In genomic region chr14:100078216-100078780, GRCh38 we compare ENCODE assay signal across 10 cellular contexts. TPM values are rescaled to one million over a fixed set of nuclear protein-coding genes. Genes with fewer than 3 reads are reported as not detected.
DNase-seq lines count a peak whose midpoint lies in the region; ATAC-seq and TF ChIP-seq lines count a peak whose summit lies in the region.
"Had no signal": no experiment of that assay in that cellular context is flagged by ENCODE, and none has a peak within 500 bp of the region (broad histone marks: within the 10 kb centered on the region; RNA-seq: fewer than 3 reads in every experiment).

No MANE protein-coding gene starts in this region.

- H3K4me3 Mint-ChIP-seq in CD14-positive monocyte, result no peak overlapping the region
- no peak overlapping the region for H3K4me3 Mint-ChIP-seq in brain
- no peak overlapping the region for H3K4me3 Mint-ChIP-seq in nephron

- peak overlapping the region; percentile 79 for H3K9ac ChIP-seq in Loucy (ENCODE audit: low read depth, low read length, poor library complexity, severe bottlenecking)

- no peak for ATAC-seq in GM18867 (IDR thresholded peaks at IDR 0.05; ENCODE audit: unreplicated experiment)

- H3K4me1 ChIP-seq in Loucy (ENCODE audit: insufficient read depth, low read length, poor library complexity, severe bottlenecking), result peaks cover 88% of the 10 kb centered on the region

- intact Hi-C loops in CD14-positive monocyte (cut with micrococcal nuclease), result no loop called here

- peaks cover 8% of the 10 kb centered on the region; the same call in 1 of the 2 replicates for H3F3A ChIP-seq in Loucy (ENCODE audit: low read depth)

- H3K9me3 Mint-ChIP-seq in CD14-positive monocyte, result peaks cover 0 to 2% (median 0%) of the 10 kb centered on the region in 7 donors
- H3K9me3 Mint-ChIP-seq in brain, result no peaks in the 10 kb centered on the region
- H3K9me3 Mint-ChIP-seq in nephron, result no peaks in the 10 kb centered on the region

- no peaks in the 10 kb centered on the region for H3K9me3 ChIP-seq in Loucy (ENCODE audit: insufficient read depth, low read depth, low read length)
- H3K9me3 ChIP-seq: heart left ventricle, sigmoid colon had no signal

- H2AFZ ChIP-seq in Loucy (ENCODE audit: low read length), result no peak overlapping the region

- H3K27me3 ChIP-seq in Loucy (ENCODE audit: insufficient read depth, low read length, poor library complexity, severe bottlenecking), result no peaks in the 10 kb centered on the region
- H3K27me3 ChIP-seq: heart left ventricle, sigmoid colon had no signal

- H3K36me3 Mint-ChIP-seq in CD14-positive monocyte (peaks cover 33 to 49% of the 10 kb centered on the region in 2 donors), brain (no peaks in the 10 kb centered on the region), nephron (ENCODE audit: low read depth) (peaks cover 6% of the 10 kb centered on the region)

- H3K79me2 ChIP-seq in Loucy (ENCODE audit: insufficient read depth, low read length), result peaks cover 89% of the 10 kb centered on the region

- peak overlapping the region; percentile 79 for H3K4me2 ChIP-seq in Loucy (ENCODE audit: low read depth, low read length, poor library complexity, severe bottlenecking)

- H4K20me1 ChIP-seq in Loucy (ENCODE audit: insufficient read depth, low read length, poor library complexity, severe bottlenecking), result peaks cover 30% of the 10 kb centered on the region

- H3K9me2 ChIP-seq in Loucy (replicated peaks; ENCODE audit: low read depth, low read length), result no peaks in the 10 kb centered on the region

- peak overlapping the region; percentile 62 for H3K4me3 ChIP-seq in Loucy (ENCODE audit: low read length, poor library complexity, severe bottlenecking)
- H3K4me3 ChIP-seq: sigmoid colon had no signal

- DNase-seq in CD14-positive monocyte (ENCODE audit: low spot score) (no peak), NCI-H1436 treated with DMSO at 0.1 percent for 48 hours (lab: John Stamatoyannopoulos, UW) (no peak), germinal center (ENCODE audit: low spot score) (no peak), C1 segment of cervical spinal cord (lab: John Stamatoyannopoulos, UW) (no peak)
- DNase-seq: heart left ventricle, sigmoid colon had no signal

- H3K36me3 ChIP-seq in Loucy (ENCODE audit: insufficient read depth, low read length), result peaks cover 5% of the 10 kb centered on the region; the same call in 1 of the 2 replicates
- H3K36me3 ChIP-seq: heart left ventricle, sigmoid colon had no signal

- peak overlapping the region in 6 of 7 donors; percentile 1 to 72 (median 22) for H3K27ac Mint-ChIP-seq in CD14-positive monocyte
- peak overlapping the region in 3 of 5 experiments; percentile 16 to 87 (median 74) for H3K27ac Mint-ChIP-seq in brain
- peak overlapping the region; percentile 6 to 58 (median 41) for H3K27ac Mint-ChIP-seq in nephron

- H3K4me1 Mint-ChIP-seq in CD14-positive monocyte (peaks cover 72% of the 10 kb centered on the region), brain (peaks cover 57% of the 10 kb centered on the region), nephron (peaks cover 42% of the 10 kb centered on the region)

- H3K27me3 Mint-ChIP-seq in CD14-positive monocyte (ENCODE audit: low read depth in 3 of 3), result peaks cover 0 to 2% (median 0%) of the 10 kb centered on the region in 3 donors
- H3K27me3 Mint-ChIP-seq in brain, result no peaks in the 10 kb centered on the region
- H3K27me3 Mint-ChIP-seq in nephron (ENCODE audit: low read depth), result no peaks in the 10 kb centered on the region

- TF ChIP-seq CTCF in CD14-positive monocyte (IDR thresholded peaks at IDR 0.05) (no peak), Loucy (conservative IDR thresholded peaks at IDR 0.05; ENCODE audit: low read length) (no peak), brain (conservative IDR thresholded peaks at IDR 0.05) (no peak), nephron (IDR thresholded peaks at IDR 0.05; ENCODE audit: unreplicated experiment in 3 of 3) (no peak)

RNA-seq across cellular contexts. Expression of gene EVL, which starts 13.1 kb away (rescaled TPM):
- polyA plus RNA-seq in CD14-positive monocyte (1 to 10 TPM; 3.2 to 6.7 TPM), brain (ENCODE audit: insufficient read depth, low read depth, low replicate concordance) (261 TPM)

Comparison
In these comparisons a context has a peak if more than half of its experiments do, and no peak if none do; other contexts are left out.
1. H3K27ac Mint-ChIP-seq: peak in every context shown above with its lines; median percentile 74 in brain; 41 in nephron; 22 in CD14-positive monocyte.
2. RNA of gene EVL, which starts 13.1 kb away (polyA plus RNA-seq): 261 TPM in brain (single experiment); 3.2 to 6.7 TPM in CD14-positive monocyte; every median in the first group is over 10 times any median in the second.